ENCODE assay signal across 8 cellular contexts in the genomic region with DNA sequence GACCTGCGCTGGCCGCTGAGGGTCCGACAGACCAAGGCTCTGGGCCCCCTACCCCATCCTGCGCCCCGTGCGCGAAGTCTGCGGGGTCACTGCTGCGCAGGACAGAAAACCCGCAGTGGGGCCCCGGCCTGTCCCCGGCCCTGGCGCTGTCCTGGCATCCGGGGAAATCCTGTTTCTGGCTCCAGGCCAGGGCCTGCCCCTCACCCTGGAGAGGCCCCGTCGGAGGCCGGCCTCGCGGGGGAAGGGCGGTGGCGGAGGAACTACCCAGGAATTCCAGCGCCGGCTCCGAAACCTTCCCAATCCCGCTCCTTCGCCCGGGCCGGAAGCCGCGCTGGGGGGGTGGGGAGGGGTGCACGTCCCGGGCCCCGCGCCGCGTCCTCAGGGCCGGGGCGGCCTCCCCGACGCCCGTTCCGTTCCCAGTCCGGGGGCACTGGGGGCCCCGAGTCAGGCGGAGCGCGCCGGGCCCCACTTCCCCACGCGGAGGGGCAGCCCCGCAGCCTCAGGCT.
DNase-seq lines count a peak whose midpoint lies in the region; ATAC-seq, FAIRE-seq and TF ChIP-seq lines count a peak whose summit lies in the region.

No MANE protein-coding gene starts in this region.

- H3K9ac ChIP-seq in rectal smooth muscle tissue (ENCODE audit: low read length), result no peak overlapping the region

- peak overlapping the region; percentile 74 for H3K4me2 ChIP-seq in A549

- intact Hi-C loops in adrenal gland (cut with DNase I) (loop anchor here in 1 of 2 donors (5.0 kb wide), 1 partner anchor 82 kb away; no protein-coding TSS in a partner anchor), left ventricle myocardium inferior (cut with micrococcal nuclease) (no loop called here)

- peak overlapping the region; percentile 85 for H3K4me3 ChIP-seq in A549
- peak overlapping the region in 2 of 4 donors; percentile 81 to 86 for H3K4me3 ChIP-seq in adrenal gland
- H3K4me3 ChIP-seq in left ventricle myocardium inferior, result peak overlapping the region; percentile 84
- H3K4me3 ChIP-seq in rectal smooth muscle tissue (ENCODE audit: low read length), result peak overlapping the region; percentile 36

- H3K27me3 ChIP-seq in adrenal gland (no peaks in the 10 kb centered on the region), left ventricle myocardium inferior (ENCODE audit: low read depth) (no peaks in the 10 kb centered on the region), rectal smooth muscle tissue (ENCODE audit: control insufficient read depth, insufficient read depth, low read length) (no peaks in the 10 kb centered on the region)

- TF ChIP-seq POLR2A in A549 (IDR thresholded peaks at IDR 0.05; ENCODE audit: low read length) (no peak), H54 (IDR thresholded peaks at IDR 0.05; ENCODE audit: low read depth, low read length) (no peak), adrenal gland (IDR thresholded peaks at IDR 0.05) (no peak)

- DNase-seq in A549 (ENCODE audit: low read depth in 1 of 2, low spot score in 1 of 2) (peak; percentile 39 to 46), H54 (ENCODE audit: insufficient read length, low spot score) (peak; percentile 63), adrenal gland (peak; percentile 48 to 78 (median 68)), left ventricle myocardium inferior (peak; percentile 72), occipital lobe (lab: John Stamatoyannopoulos, UW) (no peak)

- H3K4me1 ChIP-seq in A549, result peaks cover 34% of the 10 kb centered on the region
- peaks cover 11 to 45% of the 10 kb centered on the region in 2 donors for H3K4me1 ChIP-seq in adrenal gland (replicated peaks in 1 of 2)
- peaks cover 83% of the 10 kb centered on the region for H3K4me1 ChIP-seq in left ventricle myocardium inferior
- peaks cover 37% of the 10 kb centered on the region for H3K4me1 ChIP-seq in rectal smooth muscle tissue (ENCODE audit: control insufficient read depth, insufficient read depth, low read length)

- FAIRE-seq in A549 (lab: Jason Lieb, UNC), result no peak
- no peak for FAIRE-seq in H54 (lab: Jason Lieb, UNC)

- TF ChIP-seq CTCF in A549 (IDR thresholded peaks at IDR 0.05) (no peak), adrenal gland (IDR thresholded peaks at IDR 0.05) (no peak), left ventricle myocardium inferior (IDR thresholded peaks at IDR 0.05; ENCODE audit: borderline replicate concordance) (no peak)

- TF ChIP-seq RAD21 in A549 (conservative IDR thresholded peaks at IDR 0.05 in 1 of 2, IDR thresholded peaks at IDR 0.05 in 1 of 2), result no peak

- CTCF ChIA-PET in A549 (lab: Yijun Ruan, JAX), result interaction anchor here (0.7 to 2.6 kb wide), 5 partner anchors 8 to 119 kb away, joined by 3 to 10 read pairs (median 5); a partner anchor contains a TSS

- H3K9me3 ChIP-seq in A549 (no peaks in the 10 kb centered on the region), adrenal gland (replicated peaks in 1 of 3) (no peaks in the 10 kb centered on the region), left ventricle myocardium inferior (replicated peaks) (no peaks in the 10 kb centered on the region)

- WGBS in A549 (ENCODE audit: missing lambda C conversion rate), result no CpG with 5 or more reads among the region's 51 CpGs
- 9 to 25% (median 14%) methylated on average over 1 to 51 of the region's 51 CpGs for WGBS in adrenal gland, 4 donors

- H3K27ac ChIP-seq in A549 (peak overlapping the region; percentile 88 to 100), adrenal gland (peak overlapping the region in 4 of 5 donors; percentile 65 to 90 (median 74)), left ventricle myocardium inferior (replicated peaks) (peak overlapping the region; percentile 92), rectal smooth muscle tissue (ENCODE audit: low read depth, low read length) (peak overlapping the region; percentile 87)

- no peak for TF ChIP-seq EP300 in A549 (IDR thresholded peaks at IDR 0.05)

- peak; percentile 5 to 41; a peak in 3 of 6 replicates for ATAC-seq in A549
- no peak for ATAC-seq in GM19397 (IDR thresholded peaks at IDR 0.05; ENCODE audit: unreplicated experiment)
- ATAC-seq in HG02840 (IDR thresholded peaks at IDR 0.05; ENCODE audit: low FRiP score, unreplicated experiment), result no peak

- POLR2A ChIA-PET in A549 (lab: Yijun Ruan, JAX), result interaction anchor here (1.3 to 1.7 kb wide), 2 partner anchors 67 to 119 kb away, joined by 4 to 6 read pairs; a partner anchor contains a TSS

- H3K36me3 ChIP-seq in adrenal gland (replicated peaks in 1 of 2) (peaks cover 0 to under 1% of the 10 kb centered on the region in 2 donors), left ventricle myocardium inferior (no peaks in the 10 kb centered on the region), rectal smooth muscle tissue (ENCODE audit: control insufficient read depth, insufficient read depth, low read length) (no peaks in the 10 kb centered on the region)

TF ChIP-seq in A549, 52 proteins besides CTCF, POLR2A, EP300 and RAD21:
- TF ChIP-seq KDM5A (IDR thresholded peaks at IDR 0.05) (no peak), CHD2 (IDR thresholded peaks at IDR 0.05; ENCODE audit: low read length, partially characterized antibody) (no peak), ESRRA (IDR thresholded peaks at IDR 0.05; ENCODE audit: borderline replicate concordance, low read length) (no peak), PHF8 (IDR thresholded peaks at IDR 0.05; ENCODE audit: borderline replicate concordance, low read depth) (no peak), CEBPB (IDR thresholded peaks at IDR 0.05) (no peak), NPAS2 (CRISPR knock-in tag; IDR thresholded peaks at IDR 0.05; ENCODE audit: borderline replicate concordance) (no peak), POLR2AphosphoS2 (conservative IDR thresholded peaks at IDR 0.05; ENCODE audit: low read length) (no peak), RARB (CRISPR knock-in tag; IDR thresholded peaks at IDR 0.05) (no peak), EHF (CRISPR knock-in tag; IDR thresholded peaks at IDR 0.05) (no peak), HEYL (CRISPR knock-in tag; IDR thresholded peaks at IDR 0.05) (no peak), ZNF302 (CRISPR knock-in tag; IDR thresholded peaks at IDR 0.05) (no peak), FOSL2 (IDR thresholded peaks at IDR 0.05) (no peak), FOSL2 (CRISPR knock-in tag; IDR thresholded peaks at IDR 0.05) (no peak), MAFK (IDR thresholded peaks at IDR 0.05; ENCODE audit: partially characterized antibody) (no peak), BHLHE40 (IDR thresholded peaks at IDR 0.05; ENCODE audit: low read depth, low read length) (no peak)
- TF ChIP-seq, protein P1, sequence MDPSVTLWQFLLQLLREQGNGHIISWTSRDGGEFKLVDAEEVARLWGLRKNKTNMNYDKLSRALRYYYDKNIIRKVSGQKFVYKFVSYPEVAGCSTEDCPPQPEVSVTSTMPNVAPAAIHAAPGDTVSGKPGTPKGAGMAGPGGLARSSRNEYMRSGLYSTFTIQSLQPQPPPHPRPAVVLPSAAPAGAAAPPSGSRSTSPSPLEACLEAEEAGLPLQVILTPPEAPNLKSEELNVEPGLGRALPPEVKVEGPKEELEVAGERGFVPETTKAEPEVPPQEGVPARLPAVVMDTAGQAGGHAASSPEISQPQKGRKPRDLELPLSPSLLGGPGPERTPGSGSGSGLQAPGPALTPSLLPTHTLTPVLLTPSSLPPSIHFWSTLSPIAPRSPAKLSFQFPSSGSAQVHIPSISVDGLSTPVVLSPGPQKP (IDR thresholded peaks at IDR 0.05; ENCODE audit: low read depth, low read length), result no peak
- TF ChIP-seq, protein P2, sequence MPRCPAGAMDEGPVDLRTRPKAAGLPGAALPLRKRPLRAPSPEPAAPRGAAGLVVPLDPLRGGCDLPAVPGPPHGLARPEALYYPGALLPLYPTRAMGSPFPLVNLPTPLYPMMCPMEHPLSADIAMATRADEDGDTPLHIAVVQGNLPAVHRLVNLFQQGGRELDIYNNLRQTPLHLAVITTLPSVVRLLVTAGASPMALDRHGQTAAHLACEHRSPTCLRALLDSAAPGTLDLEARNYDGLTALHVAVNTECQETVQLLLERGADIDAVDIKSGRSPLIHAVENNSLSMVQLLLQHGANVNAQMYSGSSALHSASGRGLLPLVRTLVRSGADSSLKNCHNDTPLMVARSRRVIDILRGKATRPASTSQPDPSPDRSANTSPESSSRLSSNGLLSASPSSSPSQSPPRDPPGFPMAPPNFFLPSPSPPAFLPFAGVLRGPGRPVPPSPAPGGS (IDR thresholded peaks at IDR 0.05), result no peak
- TF ChIP-seq, protein P3, sequence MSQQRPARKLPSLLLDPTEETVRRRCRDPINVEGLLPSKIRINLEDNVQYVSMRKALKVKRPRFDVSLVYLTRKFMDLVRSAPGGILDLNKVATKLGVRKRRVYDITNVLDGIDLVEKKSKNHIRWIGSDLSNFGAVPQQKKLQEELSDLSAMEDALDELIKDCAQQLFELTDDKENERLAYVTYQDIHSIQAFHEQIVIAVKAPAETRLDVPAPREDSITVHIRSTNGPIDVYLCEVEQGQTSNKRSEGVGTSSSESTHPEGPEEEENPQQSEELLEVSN (IDR thresholded peaks at IDR 0.05; ENCODE audit: borderline replicate concordance, low read depth), result no peak

Comparison
In these comparisons a context has a peak if more than half of its experiments do, and no peak if none do; other contexts are left out.
1. ATAC-seq: peak in A549 (2 of 2); none in GM19397 (single experiment) and HG02840 (single experiment).
2. Peak in every context shown above with its lines, with median percentiles within 50 percentile points of each other: H3K27ac ChIP-seq.